Comparison of ENCODE assay signal across 8 cellular contexts in the genomic region with DNA sequence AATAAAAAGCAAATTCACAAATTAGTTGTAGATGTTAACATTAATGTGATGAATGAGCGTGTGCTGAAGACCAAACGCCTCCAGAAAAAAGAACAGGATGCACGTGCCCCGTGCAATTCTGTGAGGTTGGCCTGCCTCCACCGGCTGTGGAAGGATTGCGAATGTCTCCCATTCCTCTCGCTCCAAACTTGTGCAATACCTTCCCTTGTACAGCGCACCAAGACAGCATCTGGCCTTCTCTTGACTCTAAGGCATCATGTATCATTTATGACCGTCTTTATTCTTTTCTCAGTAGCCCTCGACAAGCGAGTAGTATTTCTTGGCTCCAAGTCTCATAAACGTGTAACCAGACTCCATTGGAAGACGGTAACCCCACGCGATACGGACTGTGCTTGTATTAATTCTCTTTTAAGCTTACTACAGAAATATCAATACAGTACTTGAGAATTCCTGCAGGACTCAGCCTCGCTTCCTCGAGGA. TPM values are rescaled to one million over a fixed set of nuclear protein-coding genes. Genes with fewer than 3 reads are reported as not detected.
DNase-seq lines count a peak whose midpoint lies in the region; ATAC-seq and TF ChIP-seq lines count a peak whose summit lies in the region.

No MANE protein-coding gene starts in this region.

- intact Hi-C loops in PC-9 (cut with micrococcal nuclease; ENCODE audit: unreplicated experiment) = loop anchor here (5.0 to 10.0 kb wide), 2 partner anchors 129 to 489 kb away; a partner anchor contains a TSS

- DNase-seq in stimulated activated naive CD8-positive, alpha-beta T cell treated with anti-CD3 and anti-CD28 coated beads, Interleukin-15, Interleukin-2, amounts not matched to agents 100 U/mL and 50 U/mL, for 24 hours = no peak
- DNase-seq in PC-9 (no peak), coronary artery (ENCODE audit: low spot score) (peak; percentile 88), upper lobe of left lung (peak in 1 of 2 donors; percentile 64)

- peak overlapping the region; percentile 82 for H2AFZ ChIP-seq in PC-9

- H3K27ac ChIP-seq in PC-9 (peak overlapping the region; percentile 47), coronary artery (peak overlapping the region; percentile 85 to 99), mesodermal cell (ENCODE audit: low read depth, low read length, severe bottlenecking) (peak overlapping the region; percentile 78), upper lobe of left lung (peak overlapping the region; percentile 84 to 95 (median 88))

- peak overlapping the region; percentile 99 for H3K27ac Mint-ChIP-seq in stimulated activated naive CD8-positive, alpha-beta T cell treated with anti-CD3 and anti-CD28 coated beads, Interleukin-15, Interleukin-2, amounts not matched to agents 100 ng/mL and 50 ng/mL, for 24 hours

- peak in 1 of 4 donors; percentile 2 for TF ChIP-seq EP300 in upper lobe of left lung (IDR thresholded peaks at IDR 0.05)

- peaks cover 10% of the 10 kb centered on the region; the same call in 1 of the 2 replicates for H3F3A ChIP-seq in PC-9 (ENCODE audit: insufficient read depth, low read depth)

- no peak for TF ChIP-seq CTCF in PC-9 (conservative IDR thresholded peaks at IDR 0.05)
- no peak for TF ChIP-seq CTCF in coronary artery (IDR thresholded peaks at IDR 0.05)
- TF ChIP-seq CTCF in upper lobe of left lung (IDR thresholded peaks at IDR 0.05) = no peak

- H3K27me3 ChIP-seq in PC-9 (ENCODE audit: insufficient read depth, low read depth) (no peaks in the 10 kb centered on the region), upper lobe of left lung (no peaks in the 10 kb centered on the region)

- peak overlapping the region; percentile 51; the same call in 1 of the 2 replicates for H3K4me3 ChIP-seq in PC-9
- peak overlapping the region; percentile 65 for H3K4me3 ChIP-seq in coronary artery
- peak overlapping the region; percentile 55 for H3K4me3 ChIP-seq in mesodermal cell (ENCODE audit: extremely low read depth, insufficient read depth, low read length, poor library complexity, severe bottlenecking)
- H3K4me3 ChIP-seq in upper lobe of left lung = peak overlapping the region in 3 of 4 donors; percentile 92 to 99 (median 96)

- no peaks in the 10 kb centered on the region for H4K20me1 ChIP-seq in PC-9 (ENCODE audit: insufficient read depth)

- ATAC-seq in stimulated activated naive CD8-positive, alpha-beta T cell treated with anti-CD3 and anti-CD28 coated beads, Interleukin-15, Interleukin-2, amounts not matched to agents 100 U/mL and 50 U/mL, for 24 hours = no peak
- peak in 1 of 2 donors; percentile 48 for ATAC-seq in upper lobe of left lung (ENCODE audit: low FRiP score in 2 of 2)
- ATAC-seq in HG02840 (IDR thresholded peaks at IDR 0.05; ENCODE audit: low FRiP score, unreplicated experiment) = no peak
- ATAC-seq in GM18517 (IDR thresholded peaks at IDR 0.05; ENCODE audit: unreplicated experiment) = no peak

- 49 to 61% methylated on average over 17 to 18 of the region's 18 CpGs for WGBS in mesodermal cell (ENCODE audit: insufficient coverage in 2 of 2), 2 experiments
- 2 to 3% methylated on average over 17 to 18 of the region's 18 CpGs for WGBS in upper lobe of left lung, 2 donors

- H3K9me3 Mint-ChIP-seq in stimulated activated naive CD8-positive, alpha-beta T cell treated with anti-CD3 and anti-CD28 coated beads, Interleukin-15, Interleukin-2, amounts not matched to agents 100 ng/mL and 50 ng/mL, for 24 hours = no peaks in the 10 kb centered on the region

- H3K9me3 ChIP-seq in PC-9 (ENCODE audit: insufficient read depth, low read depth) = no peaks in the 10 kb centered on the region
- H3K9me3 ChIP-seq in mesodermal cell (ENCODE audit: control insufficient read depth, low read length) = no peaks in the 10 kb centered on the region
- H3K9me3 ChIP-seq in upper lobe of left lung = no peaks in the 10 kb centered on the region

- H3K4me1 Mint-ChIP-seq in stimulated activated naive CD8-positive, alpha-beta T cell treated with anti-CD3 and anti-CD28 coated beads, Interleukin-15, Interleukin-2, amounts not matched to agents 100 ng/mL and 50 ng/mL, for 24 hours (ENCODE audit: low read depth) = peaks cover 35% of the 10 kb centered on the region

- peak overlapping the region; percentile 93 for H3K4me3 Mint-ChIP-seq in stimulated activated naive CD8-positive, alpha-beta T cell treated with anti-CD3 and anti-CD28 coated beads, Interleukin-15, Interleukin-2, amounts not matched to agents 100 ng/mL and 50 ng/mL, for 24 hours

- H3K36me3 ChIP-seq in PC-9 (ENCODE audit: low read depth) (no peaks in the 10 kb centered on the region), mesodermal cell (ENCODE audit: control insufficient read depth, insufficient read depth, low read length) (peaks cover 11% of the 10 kb centered on the region), upper lobe of left lung (peaks cover 4 to 13% (median 10%) of the 10 kb centered on the region in 4 donors)

- TF ChIP-seq POLR2A in upper lobe of left lung (IDR thresholded peaks at IDR 0.05) = peak in 1 of 4 donors; percentile 45

- peak overlapping the region; percentile 76 for H3K4me2 ChIP-seq in PC-9

- peaks cover 7% of the 10 kb centered on the region; the same call in 1 of the 2 replicates for H3K79me2 ChIP-seq in PC-9 (ENCODE audit: low read depth)

- no peaks in the 10 kb centered on the region for H3K27me3 Mint-ChIP-seq in stimulated activated naive CD8-positive, alpha-beta T cell treated with anti-CD3 and anti-CD28 coated beads, Interleukin-15, Interleukin-2, amounts not matched to agents 100 ng/mL and 50 ng/mL, for 24 hours

- peaks cover 17% of the 10 kb centered on the region for H3K36me3 Mint-ChIP-seq in stimulated activated naive CD8-positive, alpha-beta T cell treated with anti-CD3 and anti-CD28 coated beads, Interleukin-15, Interleukin-2, amounts not matched to agents 100 ng/mL and 50 ng/mL, for 24 hours (ENCODE audit: low read depth)

- H3K4me1 ChIP-seq in PC-9 (replicated peaks; ENCODE audit: insufficient read depth) (peaks cover 14% of the 10 kb centered on the region; the same call in 1 of the 2 replicates), mesodermal cell (ENCODE audit: control insufficient read depth, insufficient read depth, low read length, poor library complexity, severe bottlenecking) (no peaks in the 10 kb centered on the region), upper lobe of left lung (peaks cover 18 to 46% (median 28%) of the 10 kb centered on the region in 4 donors)

- BruUV-seq in PC-9 (replicated peaks; lab: Mats Ljungman, UMichigan) = TSS peak; percentile 80

- CTCF ChIA-PET in PC-9 (lab: Charles Lee) = interaction anchor here (0.5 to 0.9 kb wide), 2 partner anchors 211 to 315 kb away, joined by 3 to 4 read pairs; a partner anchor contains a TSS

- POLR2A ChIA-PET in PC-9 (lab: Charles Lee; ENCODE audit: unreplicated experiment) = interaction anchor here (0.6 to 0.9 kb wide), 4 partner anchors 48 to 345 kb away, joined by 3 to 6 read pairs (median 4); no protein-coding TSS in a partner anchor

- no peaks in the 10 kb centered on the region for H3K9me2 ChIP-seq in PC-9 (ENCODE audit: insufficient read depth)

RNA-seq across cellular contexts. Expression of a gene that starts 1.5 kb away (rescaled TPM):
- total RNA-seq in PC-9 (2021) = 25.5 and 30.6 TPM in 2 replicates
- 22.3 TPM for polyA plus RNA-seq in mesodermal cell (2013, experiment 1 of 2)
- 17.0 TPM for polyA plus RNA-seq in mesodermal cell (2013, experiment 2 of 2)
- 10 to 100 TPM; 36.9 to 61.9 (median 43.6) TPM for total RNA-seq in upper lobe of left lung

RNA-seq across cellular contexts. Expression of a gene that starts 14.7 kb away (rescaled TPM):
- total RNA-seq in PC-9 (2021) (3.2 and 4.1 TPM in 2 replicates), upper lobe of left lung (10 to 100 TPM in 2 of 6 donors, 1 to 10 TPM in 4; 2.5 to 44.0 (median 7.2) TPM)
- 7.0 TPM for polyA plus RNA-seq in mesodermal cell (2013, experiment 1 of 2)
- polyA plus RNA-seq in mesodermal cell (2013, experiment 2 of 2) = 6.4 TPM

RNA-seq across cellular contexts. Expression of a gene that starts 47.2 kb away (rescaled TPM):
- total RNA-seq in PC-9 (2021) (not detected in 2 replicates), upper lobe of left lung (1 to 10 TPM in 5 of 6 donors, not detected in 1; 1.1 to 3.1 (median 1.8) TPM)
- not detected for polyA plus RNA-seq in mesodermal cell (2013, experiment 1 of 2)
- polyA plus RNA-seq in mesodermal cell (2013, experiment 2 of 2) = not detected

RNA-seq across cellular contexts. Expression of a gene that starts 54.3 kb away (rescaled TPM):
- total RNA-seq in PC-9 (2021) = 13,432 and 13,506 TPM in 2 replicates
- 5,760 TPM for polyA plus RNA-seq in mesodermal cell (2013, experiment 1 of 2)
- 7,322 TPM for polyA plus RNA-seq in mesodermal cell (2013, experiment 2 of 2)
- total RNA-seq in upper lobe of left lung = over 10,000 TPM in 2 of 6 donors, 1,000 to 10,000 TPM in 3, 100 to 1,000 TPM in 1; 886 to 22,003 (median 3,451) TPM

RNA-seq across cellular contexts. Expression of a gene that starts 54.5 kb away (rescaled TPM):
- total RNA-seq in PC-9 (2021) (6.9 and 10.5 TPM in 2 replicates), upper lobe of left lung (10 to 100 TPM; 17.8 to 49.4 (median 35.1) TPM)
- polyA plus RNA-seq in mesodermal cell (2013, experiment 1 of 2) = 11.9 TPM
- polyA plus RNA-seq in mesodermal cell (2013, experiment 2 of 2) = 12.6 TPM
